ENCODE assay signal across 8 cellular contexts in genomic region chr6:28896505-28897392, GRCh38. TPM values are rescaled to one million over a fixed set of nuclear protein-coding genes. Genes with fewer than 3 reads are reported as not detected.
DNase-seq lines count a peak whose midpoint lies in the region; ATAC-seq, FAIRE-seq and TF ChIP-seq lines count a peak whose summit lies in the region.

No MANE protein-coding gene starts in this region.

- peak overlapping the region; percentile 80 for H3K4me2 ChIP-seq in GM23338
- H3K4me2 ChIP-seq in K562 (ENCODE audit: insufficient read depth, low read length): peak overlapping the region; percentile 88

- no peaks in the 10 kb centered on the region for H3K27me3 ChIP-seq in GM23338 (ENCODE audit: insufficient read depth)
- H3K27me3 ChIP-seq in K562 (ENCODE audit: control insufficient read depth in 2 of 2, insufficient read depth in 2 of 2, low read length in 2 of 2): no peaks in the 10 kb centered on the region
- H3K27me3 ChIP-seq in iPS-18a (ENCODE audit: control insufficient read depth, insufficient read depth, low read length): no peaks in the 10 kb centered on the region

- under 1% methylated on average over 40 of the region's 41 CpGs for WGBS in K562 (ENCODE audit: insufficient coverage, low coverage, missing lambda C conversion rate)

- peak in 1 of 2 experiments; percentile 30; a peak in 2 of 4 replicates for TF ChIP-seq CTCF in GM23338 (conservative IDR thresholded peaks at IDR 0.05; ENCODE audit: low read depth in 2 of 2)
- TF ChIP-seq CTCF in K562 (IDR thresholded peaks at IDR 0.05 in 2 of 3, conservative IDR thresholded peaks at IDR 0.05 in 1 of 3; ENCODE audit: insufficient read depth in 2 of 3, low read depth in 1 of 3, low read length in 3 of 3): peak; percentile 47 to 55 (median 51); a peak in 5 of 6 replicates

- H2AFZ ChIP-seq in GM23338 (peak overlapping the region; percentile 8; the same call in 1 of the 2 replicates), K562 (ENCODE audit: low read depth, low read length) (peak overlapping the region; percentile 66)

- peak; percentile 68 for DNase-seq in EL
- DNase-seq in GM23338 (ENCODE audit: low spot score): peak; percentile 78
- peak; percentile 72 for DNase-seq in NCI-H1092 treated with DMSO at 0.1 percent for 48 hours (lab: John Stamatoyannopoulos, UW)
- DNase-seq in T-helper 2 cell treated with Interferon-gamma antibody and Interleukin-4, amounts not matched to agents 5 μg/mL and 100 μg/mL, for 36 hours (ENCODE audit: low spot score): peak; percentile 34
- peak; percentile 64 to 89 (median 73) for DNase-seq in K562 (ENCODE audit: extremely low read depth in 1 of 4, low spot score in 3 of 4)
- peak; percentile 75 for DNase-seq in sciatic nerve (ENCODE audit: low spot score)

- TF ChIP-seq POLR2A in K562 (conservative IDR thresholded peaks at IDR 0.05): peak; percentile 52

- peak overlapping the region; percentile 98 to 99 for H3K9ac ChIP-seq in K562 (ENCODE audit: insufficient read depth in 1 of 2, low read depth in 2 of 2, low read length in 2 of 2)
- H3K9ac ChIP-seq in iPS-18a (ENCODE audit: low read length): peak overlapping the region; percentile 98

- H3K4me1 ChIP-seq in GM23338 (ENCODE audit: insufficient read depth): peaks cover 5% of the 10 kb centered on the region; the same call in 1 of the 2 replicates
- H3K4me1 ChIP-seq in K562 (replicated peaks in 1 of 2; ENCODE audit: control insufficient read depth in 2 of 2, insufficient read depth in 2 of 2, low read length in 2 of 2): peaks cover 10% of the 10 kb centered on the region in 2 experiments; a peak in 4 of 5 replicates
- H3K4me1 ChIP-seq in iPS-18a (ENCODE audit: control insufficient read depth, low read depth, low read length): peaks cover 4% of the 10 kb centered on the region

- ATAC-seq in GM23338 (peak; percentile 44), K562 (peak; percentile 80), sciatic nerve (peak; percentile 38), GM18520 (IDR thresholded peaks at IDR 0.05; ENCODE audit: unreplicated experiment) (no peak)

- in situ Hi-C loops in K562 (cut with MboI): no loop called here

- H3K36me3 Mint-ChIP-seq in GM23338 (ENCODE audit: low read depth): peaks cover 23% of the 10 kb centered on the region; the same call in 2 of the 3 replicates
- peaks cover 16% of the 10 kb centered on the region for H3K36me3 Mint-ChIP-seq in T-helper 2 cell treated with Interferon-gamma antibody and Interleukin-4, amounts not matched to agents 5 μg/mL and 100 μg/mL, for 36 hours (ENCODE audit: low read depth)

- H3K4me3 Mint-ChIP-seq in GM23338: peak overlapping the region; percentile 94
- H3K4me3 Mint-ChIP-seq in T-helper 2 cell treated with Interferon-gamma antibody and Interleukin-4, amounts not matched to agents 5 μg/mL and 100 μg/mL, for 36 hours: peak overlapping the region; percentile 93

- H3K9me2 ChIP-seq in GM23338 (ENCODE audit: insufficient read depth): no peaks in the 10 kb centered on the region

- POLR2A ChIA-PET in K562 (lab: Yijun Ruan, JAX): interaction anchor here (0.6 to 4.8 kb wide), 20 partner anchors 9 to 173 kb away, joined by 3 to 23 read pairs (median 6); partner anchors contain the start of gene TRIM27

- H3F3A ChIP-seq in GM23338 (replicated peaks; ENCODE audit: low read depth): peaks cover 12% of the 10 kb centered on the region

- no peaks in the 10 kb centered on the region for H3K9me3 ChIP-seq in K562 (replicated peaks; ENCODE audit: control insufficient read depth, insufficient read depth, low read depth, low read length)
- H3K9me3 ChIP-seq in iPS-18a (ENCODE audit: control insufficient read depth, low read depth, low read length): no peaks in the 10 kb centered on the region

- H3K4me3 ChIP-seq in GM23338 (peak overlapping the region; percentile 74), K562 (peak overlapping the region; percentile 49), iPS-18a (ENCODE audit: low read length) (peak overlapping the region; percentile 96)

- H4K20me1 ChIP-seq in GM23338 (replicated peaks; ENCODE audit: insufficient read depth): no peaks in the 10 kb centered on the region; the same call in 1 of the 2 replicates
- H4K20me1 ChIP-seq in K562 (replicated peaks; ENCODE audit: control insufficient read depth, insufficient read depth, low read length): no peaks in the 10 kb centered on the region

- H3K4me1 Mint-ChIP-seq in GM23338: peaks cover 3% of the 10 kb centered on the region
- peaks cover 9% of the 10 kb centered on the region for H3K4me1 Mint-ChIP-seq in T-helper 2 cell treated with Interferon-gamma antibody and Interleukin-4, amounts not matched to agents 5 μg/mL and 100 μg/mL, for 36 hours (ENCODE audit: low read depth)

- CTCF ChIA-PET in K562 (lab: Yijun Ruan, JAX; ENCODE audit: low intra/inter-chr PET ratio): interaction anchor here (0.7 kb wide), 1 partner anchor 58 kb away, joined by 3 read pairs; no protein-coding TSS in a partner anchor

- intact Hi-C loops in K562 (cut with micrococcal nuclease) (loop anchor here (1.0 to 2.0 kb wide), 4 partner anchors 26 to 210 kb away; partner anchors contain the start of gene TRIM27), sciatic nerve (cut with DNase I) (no loop called here)

- peak in 1 of 2 experiments; percentile 15; a peak in 1 of 4 replicates for TF ChIP-seq RAD21 in K562 (CRISPR knock-in tag; conservative IDR thresholded peaks at IDR 0.05 in 1 of 2, IDR thresholded peaks at IDR 0.05 in 1 of 2)

- peaks cover 24% of the 10 kb centered on the region for H3K27me3 Mint-ChIP-seq in GM23338 (ENCODE audit: insufficient read depth, low read depth, poor library complexity)
- peaks cover 4% of the 10 kb centered on the region for H3K27me3 Mint-ChIP-seq in T-helper 2 cell treated with Interferon-gamma antibody and Interleukin-4, amounts not matched to agents 5 μg/mL and 100 μg/mL, for 36 hours (ENCODE audit: low read depth)

- H3K27ac ChIP-seq in GM23338 (ENCODE audit: low read depth): peak overlapping the region; percentile 85
- H3K27ac ChIP-seq in K562 (ENCODE audit: extremely low read depth, low read depth, low read length): peak overlapping the region; percentile 98
- H3K27ac ChIP-seq in iPS-18a (ENCODE audit: low read length): peak overlapping the region; percentile 97

- H3K36me3 ChIP-seq in GM23338 (ENCODE audit: insufficient read depth) (no peaks in the 10 kb centered on the region; the same call in 1 of the 2 replicates), K562 (ENCODE audit: control insufficient read depth, insufficient read depth, low read length) (peaks cover 20% of the 10 kb centered on the region), iPS-18a (ENCODE audit: control insufficient read depth, low read depth, low read length) (peaks cover 15% of the 10 kb centered on the region)

- no peaks in the 10 kb centered on the region for H3K9me1 ChIP-seq in K562 (ENCODE audit: control insufficient read depth, insufficient read depth, low read length)

- FAIRE-seq in K562 (lab: Jason Lieb, UNC): peak; percentile 70

- no peak for TF ChIP-seq EP300 in K562 (IDR thresholded peaks at IDR 0.05; ENCODE audit: low read length)

- BruUV-seq in K562 (replicated peaks; lab: Mats Ljungman, UMichigan): TSS peak; percentile 93

- H3K9me3 Mint-ChIP-seq in GM23338: peaks cover 7% of the 10 kb centered on the region; the same call in 2 of the 3 replicates
- H3K9me3 Mint-ChIP-seq in T-helper 2 cell treated with Interferon-gamma antibody and Interleukin-4, amounts not matched to agents 5 μg/mL and 100 μg/mL, for 36 hours: no peaks in the 10 kb centered on the region

- peak overlapping the region; percentile 99 for H3K27ac Mint-ChIP-seq in GM23338
- peak overlapping the region; percentile 100 for H3K27ac Mint-ChIP-seq in T-helper 2 cell treated with Interferon-gamma antibody and Interleukin-4, amounts not matched to agents 5 μg/mL and 100 μg/mL, for 36 hours

- no peaks in the 10 kb centered on the region for H3K79me2 ChIP-seq in GM23338 (replicated peaks; ENCODE audit: insufficient read depth)
- peaks cover 10% of the 10 kb centered on the region; the same call in 2 of the 3 replicates for H3K79me2 ChIP-seq in K562 (ENCODE audit: control insufficient read depth, insufficient read depth, low read length)

TF ChIP-seq in GM23338, 12 proteins besides CTCF, POLR2A, EP300 and RAD21 (continues in another document):
- TF ChIP-seq ZNF114 (CRISPR knock-in tag; IDR thresholded peaks at IDR 0.05): no peak
- TF ChIP-seq POLR2AphosphoS5 (IDR thresholded peaks at IDR 0.05; ENCODE audit: low read depth): no peak

TF ChIP-seq in K562, 482 proteins besides CTCF, POLR2A, EP300 and RAD21 (continues in another document):
- peak; percentile 81 for TF ChIP-seq TBP (optimal IDR thresholded peaks at IDR 0.05; ENCODE audit: low read depth, low read length)
- no peak for TF ChIP-seq CBX2 (IDR thresholded peaks at IDR 0.05; ENCODE audit: insufficient read depth, low read length, poor library complexity, severe bottlenecking)
- TF ChIP-seq CXXC5 (CRISPR knock-in tag; IDR thresholded peaks at IDR 0.05): peak; percentile 27

RNA-seq across cellular contexts. Expression of gene TRIM27, which starts 27.0 kb away (rescaled TPM):
- 98.4 and 127 TPM in 2 replicates for total RNA-seq in GM23338 (2014; rRNA removed; shearing (Covaris generic))
- polyA plus RNA-seq in GM23338 (2016; fragmentation: Nextera tagmentation; extraction: Ambion mirVana): 43.1 and 47.9 TPM in 2 replicates
- total RNA-seq in K562 (2011; cell fraction: chromatin; rRNA removed; ENCODE audit: low replicate concordance): 367 and 380 TPM in 2 replicates
- total RNA-seq in K562 (2011; cell fraction: nucleolus; rRNA removed): 219 and 229 TPM in 2 replicates
- 317 and 452 TPM in 2 replicates for total RNA-seq in K562 (2011; cell fraction: nucleoplasm; rRNA removed)
- total RNA-seq in K562 (2014; rRNA removed): 145 and 157 TPM in 2 replicates
- 126 and 129 TPM in 2 replicates for total RNA-seq in K562 (2014; rRNA removed; fragmentation: Illumina TruSeq; extraction: Trizol)
- total RNA-seq in K562 (2015; rRNA removed; fragmentation: Illumina TruSeq; extraction: Trizol): 141 and 156 TPM in 2 replicates
- 122 and 127 TPM in 2 replicates for total RNA-seq in K562 (2021)
- polyA plus RNA-seq in K562 (2011; rRNA removed): 206 and 235 TPM in 2 replicates
- 186 and 195 TPM in 2 replicates for polyA plus RNA-seq in K562 (2011; cell fraction: cytosol; rRNA removed)
- 387 and 419 TPM in 2 replicates for polyA plus RNA-seq in K562 (2011; cell fraction: nucleus; rRNA removed)
- 101 and 114 TPM in 2 replicates for polyA plus RNA-seq in K562 (2012)
- polyA plus RNA-seq in K562 (2014; fragmentation: Illumina TruSeq; extraction: Trizol): 90.9 and 99.7 TPM in 2 replicates
- 10 to 100 TPM; 37.7 to 49.6 TPM for polyA plus RNA-seq in K562 (2014; fragmentation: Nextera tagmentation; extraction: Ambion mirVana)
- polyA plus RNA-seq in K562 (2014; rRNA removed): 118 TPM in 2 replicates
- polyA minus RNA-seq in K562 (2011; rRNA and poly(A)+ RNA removed): 250 and 288 TPM in 2 replicates
- polyA minus RNA-seq in K562 (2011; cell fraction: cytosol; rRNA and poly(A)+ RNA removed): 93.5 and 114 TPM in 2 replicates
- 159 and 183 TPM in 2 replicates for polyA minus RNA-seq in K562 (2011; cell fraction: nucleus; rRNA and poly(A)+ RNA removed)
- 50.0 TPM for total RNA-seq in sciatic nerve
